In genomic region chr1:8204823-8205222, GRCh38 we compare ENCODE assay signal across 18 cellular contexts.
DNase-seq lines count a peak whose midpoint lies in the region; ATAC-seq and TF ChIP-seq lines count a peak whose summit lies in the region.
"Had no signal": no experiment of that assay in that cellular context is flagged by ENCODE, and none has a peak within 500 bp of the region (broad histone marks: within the 10 kb centered on the region; RNA-seq: fewer than 3 reads in every experiment).

No MANE protein-coding gene starts in this region.

- peaks cover 12% of the 10 kb centered on the region for H3K27me3 Mint-ChIP-seq in brain
- H3K27me3 Mint-ChIP-seq in stimulated activated naive B cell treated with anti-CD40 and anti-IgM and Interleukin-4, amounts not matched to agents 10 μg/mL and 1 μg/mL and 100 μg/mL, for 72 hours: peaks cover 0 to 6% of the 10 kb centered on the region in 2 donors

- intact Hi-C loops in right lobe of liver (cut with DNase I): no loop called here

- ATAC-seq in right lobe of liver (no peak), GM18909 (IDR thresholded peaks at IDR 0.05; ENCODE audit: poor library complexity, unreplicated experiment) (no peak), GM21381 (IDR thresholded peaks at IDR 0.05; ENCODE audit: unreplicated experiment) (no peak)
- ATAC-seq in stimulated activated naive B cell treated with anti-CD40 and anti-IgM and Interleukin-4, amounts not matched to agents 10 μg/mL and 1 μg/mL and 100 μg/mL, for 72 hours (replicated peaks): no peak
- ATAC-seq: activated CD4-positive, CD25-positive, alpha-beta regulatory T cell treated with anti-CD3 and anti-CD28 coated beads, Interleukin-2, amount 50 U/mL, for 24 hours had no signal

- H3K27ac ChIP-seq in right lobe of liver: peak overlapping the region; percentile 94 to 97 (median 94)
- H3K27ac ChIP-seq in stomach smooth muscle (ENCODE audit: low read length): peak overlapping the region; percentile 100
- H3K27ac ChIP-seq: KMS-11 had no signal

- H3K4me1 Mint-ChIP-seq in brain: peaks cover 26% of the 10 kb centered on the region
- H3K4me1 Mint-ChIP-seq in stimulated activated naive B cell treated with anti-CD40 and anti-IgM and Interleukin-4, amounts not matched to agents 10 μg/mL and 1 μg/mL and 100 μg/mL, for 72 hours: no peaks in the 10 kb centered on the region
- H3K4me1 Mint-ChIP-seq: activated naive CD4-positive, alpha-beta T cell treated with anti-CD3 and anti-CD28 coated beads, Interleukin-2, amount 10 ng/mL, durations not matched to agents 7 days and 5 days had no signal

- no peak overlapping the region for H3K9ac ChIP-seq in stomach smooth muscle (ENCODE audit: low read length in 2 of 2)
- H3K9ac ChIP-seq: KMS-11 had no signal

- H3K4me3 Mint-ChIP-seq in brain: no peak overlapping the region
- H3K4me3 Mint-ChIP-seq in stimulated activated naive B cell treated with anti-CD40 and anti-IgM and Interleukin-4, amounts not matched to agents 10 μg/mL and 1 μg/mL and 100 μg/mL, for 72 hours: no peak overlapping the region
- H3K4me3 Mint-ChIP-seq: activated naive CD4-positive, alpha-beta T cell treated with anti-CD3 and anti-CD28 coated beads, Interleukin-2, amount 10 ng/mL, durations not matched to agents 7 days and 5 days; neural crest cell had no signal

- H3K4me3 ChIP-seq in right lobe of liver: no peak overlapping the region
- no peak overlapping the region for H3K4me3 ChIP-seq in stomach smooth muscle (ENCODE audit: low read length in 2 of 2)
- H3K4me3 ChIP-seq: HAP-1 had no signal

- H3K27me3 ChIP-seq in right lobe of liver: no peaks in the 10 kb centered on the region
- no peaks in the 10 kb centered on the region for H3K27me3 ChIP-seq in stomach smooth muscle (ENCODE audit: control insufficient read depth in 1 of 2, insufficient read depth in 2 of 2, low read length in 2 of 2)

- no peak for TF ChIP-seq POLR2A in right lobe of liver (IDR thresholded peaks at IDR 0.05)

- DNase-seq in GM04503 (ENCODE audit: low read depth) (peak; percentile 22), right lobe of liver (no peak)
- no peak for DNase-seq in stimulated activated naive B cell treated with anti-CD40 and anti-IgM and Interleukin-4, amounts not matched to agents 10 μg/mL and 1 μg/mL and 100 μg/mL, for 72 hours
- no peak for DNase-seq in activated CD4-positive, alpha-beta T cell treated with anti-CD3 and anti-CD28 coated beads, Interleukin-2, amount 50 U/mL, for 4 hours
- DNase-seq: activated naive CD4-positive, alpha-beta T cell treated with anti-CD3 and anti-CD28 coated beads, Interleukin-2, amount 10 ng/mL, durations not matched to agents 7 days and 5 days; effector CD8-positive, alpha-beta T cell; NCI-H1105 treated with DMSO at 0.1 percent for 48 hours; NK-92 treated with Interleukin-12 subunit alpha and Interleukin-12 subunit beta, amount 100 ng/mL, for 24 hours; SHP77 treated with DMSO at 0.1 percent for 48 hours; stimulated activated CD4-positive, alpha-beta T cell treated with anti-CD3 and anti-CD28 coated beads, Interleukin-4, amount 100 ng/mL, for 24 hours had no signal

- H3K36me3 ChIP-seq in right lobe of liver: no peaks in the 10 kb centered on the region
- no peaks in the 10 kb centered on the region for H3K36me3 ChIP-seq in stomach smooth muscle (ENCODE audit: control insufficient read depth in 2 of 2, insufficient read depth in 2 of 2, low read length in 2 of 2)
- H3K36me3 ChIP-seq: HAP-1 had no signal

- TF ChIP-seq CTCF in brain (conservative IDR thresholded peaks at IDR 0.05) (no peak), right lobe of liver (IDR thresholded peaks at IDR 0.05) (no peak)

- no peaks in the 10 kb centered on the region for H3K36me3 Mint-ChIP-seq in brain
- no peaks in the 10 kb centered on the region for H3K36me3 Mint-ChIP-seq in stimulated activated naive B cell treated with anti-CD40 and anti-IgM and Interleukin-4, amounts not matched to agents 10 μg/mL and 1 μg/mL and 100 μg/mL, for 72 hours
- H3K36me3 Mint-ChIP-seq: activated naive CD4-positive, alpha-beta T cell treated with anti-CD3 and anti-CD28 coated beads, Interleukin-2, amount 10 ng/mL, durations not matched to agents 7 days and 5 days had no signal

- 60% methylated on average over 1 of the region's 2 CpGs for WGBS in right lobe of liver (ENCODE audit: insufficient coverage, low coverage, low lambda C conversion rate, missing lambda C conversion rate)

- H3K4me1 ChIP-seq in right lobe of liver (peaks cover 0 to 24% (median 9%) of the 10 kb centered on the region in 4 donors), stomach smooth muscle (ENCODE audit: control insufficient read depth, insufficient read depth, low read length) (peaks cover 56% of the 10 kb centered on the region)
- H3K4me1 ChIP-seq: HAP-1 had no signal

- H3K9me3 Mint-ChIP-seq in brain: no peaks in the 10 kb centered on the region
- H3K9me3 Mint-ChIP-seq in stimulated activated naive B cell treated with anti-CD40 and anti-IgM and Interleukin-4, amounts not matched to agents 10 μg/mL and 1 μg/mL and 100 μg/mL, for 72 hours: no peaks in the 10 kb centered on the region
- H3K9me3 Mint-ChIP-seq: activated naive CD4-positive, alpha-beta T cell treated with anti-CD3 and anti-CD28 coated beads, Interleukin-2, amount 10 ng/mL, durations not matched to agents 7 days and 5 days; neural crest cell had no signal

- H3K27ac Mint-ChIP-seq in brain: peak overlapping the region in 3 of 5 experiments; percentile 46 to 81 (median 61)
- H3K27ac Mint-ChIP-seq in stimulated activated naive B cell treated with anti-CD40 and anti-IgM and Interleukin-4, amounts not matched to agents 10 μg/mL and 1 μg/mL and 100 μg/mL, for 72 hours: no peak overlapping the region
- H3K27ac Mint-ChIP-seq: activated naive CD4-positive, alpha-beta T cell treated with anti-CD3 and anti-CD28 coated beads, Interleukin-2, amount 10 ng/mL, durations not matched to agents 7 days and 5 days had no signal

- H3K9me3 ChIP-seq in right lobe of liver (no peaks in the 10 kb centered on the region), stomach smooth muscle (ENCODE audit: control insufficient read depth in 2 of 2, low read length in 2 of 2) (no peaks in the 10 kb centered on the region)
- H3K9me3 ChIP-seq: HAP-1 had no signal
